In genomic region chr6:162260024-162260423, GRCh38 we compare ENCODE assay signal across 22 cellular contexts.
"Had no signal": no experiment of that assay in that cellular context is flagged by ENCODE, and none has a peak within 500 bp of the region (broad histone marks: within the 10 kb centered on the region; RNA-seq: fewer than 3 reads in every experiment).

No MANE protein-coding gene starts in this region.

- H3K4me3 Mint-ChIP-seq: activated naive CD4-positive, alpha-beta T cell treated with anti-CD3 and anti-CD28 coated beads, Interleukin-2, amount 10 ng/mL, durations not matched to agents 7 days and 5 days; natural killer cell; stimulated activated memory B cell treated with anti-CD40 and anti-IgM and Interleukin-4, amounts not matched to agents 10 μg/mL and 1 μg/mL and 100 μg/mL, for 72 hours had no signal

- H3K27ac ChIP-seq: body of pancreas, esophagus muscularis mucosa, left ventricle myocardium inferior, suprapubic skin, tibial artery, upper lobe of right lung, VCaP had no signal

- H3K27me3 ChIP-seq: body of pancreas, esophagus muscularis mucosa, suprapubic skin, tibial artery, upper lobe of right lung had no signal

- H3K4me1 Mint-ChIP-seq: activated naive CD4-positive, alpha-beta T cell treated with anti-CD3 and anti-CD28 coated beads, Interleukin-2, amount 10 ng/mL, durations not matched to agents 7 days and 5 days; natural killer cell; stimulated activated memory B cell treated with anti-CD40 and anti-IgM and Interleukin-4, amounts not matched to agents 10 μg/mL and 1 μg/mL and 100 μg/mL, for 72 hours had no signal

- ATAC-seq: body of pancreas; natural killer cell; right cardiac atrium; stimulated activated memory B cell treated with anti-CD40 and anti-IgM and Interleukin-4, amounts not matched to agents 10 μg/mL and 1 μg/mL and 100 μg/mL, for 72 hours; upper lobe of right lung had no signal

- H3K36me3 Mint-ChIP-seq: activated naive CD4-positive, alpha-beta T cell treated with anti-CD3 and anti-CD28 coated beads, Interleukin-2, amount 10 ng/mL, durations not matched to agents 7 days and 5 days; natural killer cell had no signal

- H3K4me1 ChIP-seq: body of pancreas, esophagus muscularis mucosa, suprapubic skin, tibial artery, upper lobe of right lung had no signal

- H3K4me3 ChIP-seq: body of pancreas, esophagus muscularis mucosa, left ventricle myocardium inferior, lung, suprapubic skin, tibial artery, upper lobe of right lung had no signal

- H3K36me3 ChIP-seq: esophagus muscularis mucosa, left ventricle myocardium inferior, suprapubic skin, tibial artery, upper lobe of right lung had no signal

- H3K27me3 Mint-ChIP-seq: activated naive CD4-positive, alpha-beta T cell treated with anti-CD3 and anti-CD28 coated beads, Interleukin-2, amount 10 ng/mL, durations not matched to agents 7 days and 5 days; stimulated activated memory B cell treated with anti-CD40 and anti-IgM and Interleukin-4, amounts not matched to agents 10 μg/mL and 1 μg/mL and 100 μg/mL, for 72 hours had no signal

- DNase-seq: activated effector memory CD4-positive, alpha-beta T cell treated with Interleukin-2 at 50 U/mL for 16 hours; activated naive CD4-positive, alpha-beta T cell treated with anti-CD3 and anti-CD28 coated beads, Interleukin-2, amount 10 ng/mL, durations not matched to agents 7 days and 5 days; aorta; body of pancreas; dermis blood vessel endothelial cell; effector CD4-positive, alpha-beta T cell; foreskin melanocyte; left ventricle myocardium inferior; mesendoderm; natural killer cell; posterior cingulate gyrus; right cardiac atrium; stimulated activated CD4-positive, alpha-beta T cell treated with anti-CD3 and anti-CD28 coated beads, Interleukin-2, amount 100 ng/mL, for 48 hours; T-helper 1 cell; T-helper 9 cell; tibial artery; upper lobe of right lung had no signal

- H3K27ac Mint-ChIP-seq: activated naive CD4-positive, alpha-beta T cell treated with anti-CD3 and anti-CD28 coated beads, Interleukin-2, amount 10 ng/mL, durations not matched to agents 7 days and 5 days; natural killer cell; stimulated activated memory B cell treated with anti-CD40 and anti-IgM and Interleukin-4, amounts not matched to agents 10 μg/mL and 1 μg/mL and 100 μg/mL, for 72 hours had no signal

- H3K9me3 ChIP-seq: body of pancreas, esophagus muscularis mucosa, left ventricle myocardium inferior, suprapubic skin, tibial artery, upper lobe of right lung had no signal
